In genomic region chr18:37403100-37403781, GRCh38 we compare ENCODE assay signal across 9 cellular contexts.
A peak's percentile ranks its signal among the peaks of the same experiment; 100 is the strongest.
DNase-seq lines count a peak whose midpoint lies in the region; ATAC-seq and TF ChIP-seq lines count a peak whose summit lies in the region.
"Had no signal": no experiment of that assay in that cellular context is flagged by ENCODE, and none has a peak within 500 bp of the region (broad histone marks: within the 10 kb centered on the region; RNA-seq: fewer than 3 reads in every experiment).

No MANE protein-coding gene starts in this region.

- 83% methylated on average over 6 of the region's 20 CpGs; no CpG with 5 or more reads in 1 of the 2 donors for whole genome bisulfite sequencing in gastroesophageal sphincter (ENCODE audit: low coverage in 1 of 2), 2 donors
- WGBS in suprapubic skin: 43% methylated on average over 11 of the region's 20 CpGs

- H3K4me1 ChIP-seq in gastroesophageal sphincter (peaks cover 0 to 14% (median 3%) of the 10 kb centered on the region in 3 donors), HAP-1 (no peaks in the 10 kb centered on the region), suprapubic skin (peaks cover 8% of the 10 kb centered on the region)

- TF ChIP-seq CTCF in gastroesophageal sphincter (IDR thresholded peaks at IDR 0.05) (no peak), suprapubic skin (IDR thresholded peaks at IDR 0.05) (no peak)

- peak; percentile 63 for ATAC-seq in gastroesophageal sphincter

- DNase-seq in GM04504 (ENCODE audit: low read depth): peak; percentile 89
- peak; percentile 95 for DNase-seq in NCI-H69 (lab: John Stamatoyannopoulos, UW)
- DNase-seq in renal cortical epithelial cell (ENCODE audit: low read depth): peak; percentile 81
- DNase-seq in NCI-H1930 (lab: John Stamatoyannopoulos, UW): no peak
- DNase-seq in HuH-7.5 (ENCODE audit: low spot score): no peak
- DNase-seq in HAP-1 (ENCODE audit: low spot score in 2 of 2): no peak
- no peak for DNase-seq in suprapubic skin (ENCODE audit: low spot score in 2 of 2)

- no peak for TF ChIP-seq EP300 in gastroesophageal sphincter (IDR thresholded peaks at IDR 0.05)
- no peak for TF ChIP-seq EP300 in suprapubic skin (IDR thresholded peaks at IDR 0.05)

- H3K36me3 ChIP-seq in gastroesophageal sphincter (no peaks in the 10 kb centered on the region), HAP-1 (replicated peaks) (no peaks in the 10 kb centered on the region), suprapubic skin (no peaks in the 10 kb centered on the region)
- H3K36me3 ChIP-seq: esophagus muscularis mucosa had no signal

- no peak for TF ChIP-seq POLR2A in gastroesophageal sphincter (IDR thresholded peaks at IDR 0.05)
- TF ChIP-seq POLR2A in suprapubic skin (IDR thresholded peaks at IDR 0.05): no peak

- in situ Hi-C loops in HAP-1 (cut with MboI; ENCODE audit: low sequenced_read_pairs): no loop called here

- H3K27ac ChIP-seq in gastroesophageal sphincter: peak overlapping the region in 1 of 4 donors; percentile 14
- H3K27ac ChIP-seq in suprapubic skin: no peak overlapping the region

- no peak overlapping the region for H3K4me3 ChIP-seq in gastroesophageal sphincter
- no peak overlapping the region for H3K4me3 ChIP-seq in HAP-1
- H3K4me3 ChIP-seq in suprapubic skin: no peak overlapping the region
- H3K4me3 ChIP-seq: esophagus muscularis mucosa had no signal

- H3K9me3 ChIP-seq in gastroesophageal sphincter: no peaks in the 10 kb centered on the region
- H3K9me3 ChIP-seq in HAP-1: no peaks in the 10 kb centered on the region
- no peaks in the 10 kb centered on the region for H3K9me3 ChIP-seq in suprapubic skin
- H3K9me3 ChIP-seq: esophagus muscularis mucosa had no signal

- H3K27me3 ChIP-seq in gastroesophageal sphincter (no peaks in the 10 kb centered on the region), HAP-1 (ENCODE audit: low read depth) (no peaks in the 10 kb centered on the region), suprapubic skin (no peaks in the 10 kb centered on the region)
- H3K27me3 ChIP-seq: esophagus muscularis mucosa had no signal

Comparison
In these comparisons a context has a peak if more than half of its experiments do, and no peak if none do; other contexts are left out.
1. DNase-seq: peak in GM04504 (single experiment), NCI-H69 (single experiment) and renal cortical epithelial cell (single experiment); none in NCI-H1930 (0 of 2), HuH-7.5 (single experiment), HAP-1 (0 of 2) and suprapubic skin (0 of 2).